ENCODE assay signal across 1 cellular context in genomic region chrX:153457136-153457825, GRCh38.
A peak's percentile ranks its signal among the peaks of the same experiment; 100 is the strongest.
TF ChIP-seq lines count a peak whose summit lies in the region.

No MANE protein-coding gene starts in this region.

TF ChIP-seq in K562, 482 proteins besides CTCF, POLR2A, EP300 and RAD21:
- TF ChIP-seq PBX2 (CRISPR knock-in tag; IDR thresholded peaks at IDR 0.05; ENCODE audit: low read depth) (no peak), PBX2 (tag; conservative IDR thresholded peaks at IDR 0.05; ENCODE audit: low read depth) (no peak), RBFOX2 (IDR thresholded peaks at IDR 0.05; ENCODE audit: low read depth, low read length) (peak; percentile 25; the same call in 1 of the 2 replicates)
